ENCODE assay signal across 8 cellular contexts in genomic region chr7:37786741-37787569, GRCh38.
DNase-seq lines count a peak whose midpoint lies in the region; ATAC-seq and TF ChIP-seq lines count a peak whose summit lies in the region.

No MANE protein-coding gene starts in this region.

- peaks cover 6% of the 10 kb centered on the region for H3K27me3 Mint-ChIP-seq in activated T-cell treated with anti-CD3 and anti-CD28 coated beads, Interleukin-2, amount 50 U/mL, for 72 hours (ENCODE audit: low read depth)
- no peaks in the 10 kb centered on the region for H3K27me3 Mint-ChIP-seq in activated T-cell treated with anti-CD3 and anti-CD28 coated beads, Interleukin-2, amount 50 U/mL, for 24 hours

- peaks cover 4 to 25% (median 15%) of the 10 kb centered on the region in 6 donors for H3K4me1 ChIP-seq in spleen
- H3K4me1 ChIP-seq in breast epithelium, result no peaks in the 10 kb centered on the region

- H3K36me3 ChIP-seq in spleen (no peaks in the 10 kb centered on the region), breast epithelium (no peaks in the 10 kb centered on the region)

- no peaks in the 10 kb centered on the region for H3K36me3 Mint-ChIP-seq in activated T-cell treated with anti-CD3 and anti-CD28 coated beads, Interleukin-2, amount 50 U/mL, for 72 hours (ENCODE audit: insufficient read depth in 2 of 2)
- no peaks in the 10 kb centered on the region for H3K36me3 Mint-ChIP-seq in activated T-cell treated with anti-CD3 and anti-CD28 coated beads, Interleukin-2, amount 50 U/mL, for 24 hours (ENCODE audit: low read depth)

- H3K4me3 Mint-ChIP-seq in activated T-cell treated with anti-CD3 and anti-CD28 coated beads, Interleukin-2, amount 50 U/mL, for 72 hours, result no peak overlapping the region
- H3K4me3 Mint-ChIP-seq in activated T-cell treated with anti-CD3 and anti-CD28 coated beads, Interleukin-2, amount 50 U/mL, for 24 hours, result no peak overlapping the region

- H3K9me3 ChIP-seq in spleen (no peaks in the 10 kb centered on the region), breast epithelium (no peaks in the 10 kb centered on the region)

- no peak for TF ChIP-seq POLR2A in spleen (IDR thresholded peaks at IDR 0.05)
- TF ChIP-seq POLR2A in breast epithelium (IDR thresholded peaks at IDR 0.05), result no peak

- intact Hi-C loops in spleen (cut with DNase I; ENCODE audit: low total_unique reads) (no loop called here), breast epithelium (cut with DNase I; ENCODE audit: low total_unique reads) (no loop called here)

- peak overlapping the region in 1 of 8 donors; percentile 45 for H3K4me3 ChIP-seq in spleen
- H3K4me3 ChIP-seq in breast epithelium, result no peak overlapping the region

- peak overlapping the region; percentile 20 to 72 (median 62) for H3K27ac ChIP-seq in spleen
- no peak overlapping the region for H3K27ac ChIP-seq in breast epithelium

- WGBS in spleen, 5 donors, result 32 to 42% (median 35%) methylated on average over 6 of the region's 6 CpGs

- H3K27ac Mint-ChIP-seq in activated T-cell treated with anti-CD3 and anti-CD28 coated beads, Interleukin-2, amount 50 U/mL, for 72 hours, result no peak overlapping the region
- no peak overlapping the region for H3K27ac Mint-ChIP-seq in activated T-cell treated with anti-CD3 and anti-CD28 coated beads, Interleukin-2, amount 50 U/mL, for 24 hours

- H3K4me1 Mint-ChIP-seq in activated T-cell treated with anti-CD3 and anti-CD28 coated beads, Interleukin-2, amount 50 U/mL, for 72 hours (ENCODE audit: low read depth), result no peaks in the 10 kb centered on the region
- H3K4me1 Mint-ChIP-seq in activated T-cell treated with anti-CD3 and anti-CD28 coated beads, Interleukin-2, amount 50 U/mL, for 24 hours (ENCODE audit: low read depth), result peaks cover 4% of the 10 kb centered on the region

- H3K27me3 ChIP-seq in spleen (replicated peaks in 1 of 7) (no peaks in the 10 kb centered on the region), breast epithelium (no peaks in the 10 kb centered on the region)

- TF ChIP-seq CTCF in spleen (IDR thresholded peaks at IDR 0.05 in 8 of 11, conservative IDR thresholded peaks at IDR 0.05 in 3 of 11) (no peak), breast epithelium (IDR thresholded peaks at IDR 0.05) (no peak)

- no peak for DNase-seq in activated T-cell treated with anti-CD3 and anti-CD28 coated beads, Interleukin-2, amount 50 U/mL, for 72 hours
- no peak for DNase-seq in activated T-cell treated with anti-CD3 and anti-CD28 coated beads, Interleukin-2, amount 50 U/mL, for 24 hours
- peak; percentile 96 for DNase-seq in NOMO-1 treated with DMSO at 0.1 percent for 48 hours (lab: John Stamatoyannopoulos, UW; ENCODE audit: unreplicated experiment)
- no peak for DNase-seq in spleen
- no peak for DNase-seq in NCI-H774 (lab: John Stamatoyannopoulos, UW)
- DNase-seq in NK-92 treated with Interleukin-12 subunit alpha and Interleukin-12 subunit beta, amount 100 ng/mL, for 24 hours (lab: John Stamatoyannopoulos, UW), result no peak
- no peak for DNase-seq in breast epithelium (ENCODE audit: low spot score in 2 of 2)

- ATAC-seq in activated T-cell treated with anti-CD3 and anti-CD28 coated beads, Interleukin-2, amount 50 U/mL, for 72 hours (replicated peaks in 1 of 2), result peak; percentile 50 to 77
- peak; percentile 82 for ATAC-seq in HG02870 (IDR thresholded peaks at IDR 0.05; ENCODE audit: unreplicated experiment)

- H3K9me3 Mint-ChIP-seq in activated T-cell treated with anti-CD3 and anti-CD28 coated beads, Interleukin-2, amount 50 U/mL, for 72 hours, result no peaks in the 10 kb centered on the region
- H3K9me3 Mint-ChIP-seq in activated T-cell treated with anti-CD3 and anti-CD28 coated beads, Interleukin-2, amount 50 U/mL, for 24 hours, result no peaks in the 10 kb centered on the region

Comparison
In these comparisons a context has a peak if more than half of its experiments do, and no peak if none do; other contexts are left out.
1. H3K27ac ChIP-seq: peak in spleen (8 of 8); none in breast epithelium (0 of 2).